Comparison of ENCODE assay signal across 8 cellular contexts in genomic region chr2:239401450-239402227, GRCh38.
DNase-seq lines count a peak whose midpoint lies in the region; ATAC-seq lines count a peak whose summit lies in the region.

No MANE protein-coding gene starts in this region.

- ATAC-seq in GM19455 (IDR thresholded peaks at IDR 0.05; ENCODE audit: unreplicated experiment) (peak; percentile 63), HG03575 (IDR thresholded peaks at IDR 0.05; ENCODE audit: extremely low read depth, insufficient number of reproducible peaks, low FRiP score, unreplicated experiment) (peak; percentile 36)

- DNase-seq in COLO668 (lab: John Stamatoyannopoulos, UW; ENCODE audit: unreplicated experiment) = peak; percentile 97
- DNase-seq in NCI-H774 (lab: John Stamatoyannopoulos, UW) = peak; percentile 94
- DNase-seq in activated CD4-positive, alpha-beta T cell treated with anti-CD3 and anti-CD28 coated beads, Interleukin-2, amount 50 U/mL, for 48 hours = peak; percentile 91 to 92
- DNase-seq in effector CD4-positive, alpha-beta T cell = peak; percentile 91
- peak; percentile 98 for DNase-seq in medulla oblongata (ENCODE audit: extremely low spot score)
- DNase-seq in stimulated activated CD4-positive, alpha-beta T cell treated with anti-CD3 and anti-CD28 coated beads, TNF-alpha, amount 100 ng/mL, for 4 hours (ENCODE audit: low read depth in 3 of 3) = peak; percentile 86 to 90 (median 89)

Comparison
In these comparisons a context has a peak if more than half of its experiments do, and no peak if none do; other contexts are left out.
1. Peak in every context shown above with its lines: DNase-seq and ATAC-seq.